In the genomic region with DNA sequence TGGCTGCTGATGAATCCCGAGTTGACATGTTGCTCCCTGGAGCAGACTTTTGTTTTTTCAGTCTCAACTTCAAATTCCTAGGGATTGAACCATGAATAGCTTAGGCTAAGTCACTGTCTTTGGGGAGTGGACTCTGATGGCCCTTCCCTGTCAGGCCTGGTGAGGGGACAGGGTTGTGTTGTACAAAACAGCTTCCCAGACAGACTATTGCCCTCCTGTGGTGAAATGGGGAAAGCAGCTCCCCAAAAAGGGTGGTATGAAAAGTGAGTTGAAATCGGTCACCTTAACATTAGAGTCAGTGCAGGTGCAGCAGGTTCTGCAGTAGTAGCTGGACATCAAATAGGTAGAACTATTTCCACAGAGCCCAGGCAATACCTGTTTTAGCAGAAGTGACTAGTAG, we compare ENCODE assay signal across 14 cellular contexts.
A peak's percentile ranks its signal among the peaks of the same experiment; 100 is the strongest.
DNase-seq lines count a peak whose midpoint lies in the region; ATAC-seq and TF ChIP-seq lines count a peak whose summit lies in the region.
"Had no signal": no experiment of that assay in that cellular context is flagged by ENCODE, and none has a peak within 500 bp of the region (broad histone marks: within the 10 kb centered on the region; RNA-seq: fewer than 3 reads in every experiment).

No MANE protein-coding gene starts in this region.

- H3K27ac ChIP-seq in MM.1S (ENCODE audit: low read length) (no peak overlapping the region), brain microvascular endothelial cell (no peak overlapping the region)
- H3K27ac ChIP-seq: cardiac muscle cell, esophagus muscularis mucosa, left lung, PC-9 had no signal

- no peak overlapping the region for H3K9ac ChIP-seq in MM.1S (ENCODE audit: low read length)

- no peaks in the 10 kb centered on the region for H4K20me1 ChIP-seq in MM.1S (ENCODE audit: insufficient read depth, low read length)

- no peak overlapping the region for H3K4me3 Mint-ChIP-seq in nephron progenitor cell

- no peaks in the 10 kb centered on the region for H3K4me1 Mint-ChIP-seq in nephron progenitor cell

- ATAC-seq in GM21723 (IDR thresholded peaks at IDR 0.05; ENCODE audit: unreplicated experiment) (no peak), HG03342 (IDR thresholded peaks at IDR 0.05; ENCODE audit: unreplicated experiment) (no peak)
- ATAC-seq: HCT116; left lung; stimulated activated naive CD8-positive, alpha-beta T cell treated with anti-CD3 and anti-CD28 coated beads, Interleukin-15, Interleukin-2, amounts not matched to agents 100 U/mL and 50 U/mL, for 24 hours had no signal

- H3K36me3 Mint-ChIP-seq in nephron progenitor cell (ENCODE audit: low read depth), result no peaks in the 10 kb centered on the region

- DNase-seq in NCI-H2081 (lab: John Stamatoyannopoulos, UW) (peak; percentile 7 to 19), NCI-H2081 treated with DMSO at 0.1 percent for 48 hours (lab: John Stamatoyannopoulos, UW) (no peak), MM.1S (peak; percentile 27), brain microvascular endothelial cell (no peak), nephron progenitor cell (peak; percentile 10)
- no peak for DNase-seq in activated CD4-positive, alpha-beta T cell treated with anti-CD3 and anti-CD28 coated beads, Interleukin-2, amount 50 U/mL, for 48 hours
- DNase-seq: left lung; PC-9; stimulated activated naive CD8-positive, alpha-beta T cell treated with anti-CD3 and anti-CD28 coated beads, Interleukin-15, Interleukin-2, amounts not matched to agents 100 U/mL and 50 U/mL, for 24 hours had no signal

- H3K4me1 ChIP-seq in MM.1S (ENCODE audit: low read length), result no peaks in the 10 kb centered on the region
- H3K4me1 ChIP-seq: esophagus muscularis mucosa, left lung had no signal

- H3K36me3 ChIP-seq in MM.1S (replicated peaks; ENCODE audit: insufficient read depth, low read length) (no peaks in the 10 kb centered on the region), brain microvascular endothelial cell (replicated peaks) (no peaks in the 10 kb centered on the region)
- H3K36me3 ChIP-seq: cardiac muscle cell, esophagus muscularis mucosa, left lung had no signal

- TF ChIP-seq CTCF in MM.1S (IDR thresholded peaks at IDR 0.05; ENCODE audit: low read length), result 0 out of 2 replicates have a peak, but pooled peaks have one; percentile 21
- peak; percentile 52 for TF ChIP-seq CTCF in brain microvascular endothelial cell (IDR thresholded peaks at IDR 0.05; ENCODE audit: low read depth, low read length, missing control alignments)
- TF ChIP-seq CTCF in nephron progenitor cell (IDR thresholded peaks at IDR 0.05), result peak; percentile 33

- no peak overlapping the region for H3K4me2 ChIP-seq in MM.1S (ENCODE audit: low read depth, low read length)
- H3K4me2 ChIP-seq: PC-9 had no signal

- H3K9me3 ChIP-seq in MM.1S (replicated peaks; ENCODE audit: insufficient read depth, low read length), result no peaks in the 10 kb centered on the region
- H3K9me3 ChIP-seq: esophagus muscularis mucosa, left lung had no signal

- H3K9me3 Mint-ChIP-seq in nephron progenitor cell, result no peaks in the 10 kb centered on the region

- H3K27me3 Mint-ChIP-seq in nephron progenitor cell (ENCODE audit: low read depth, poor library complexity), result no peaks in the 10 kb centered on the region

- no peaks in the 10 kb centered on the region for H3F3A ChIP-seq in MM.1S (ENCODE audit: insufficient read depth, low read length)

- H3K4me3 ChIP-seq in MM.1S (ENCODE audit: low read length) (no peak overlapping the region), brain microvascular endothelial cell (ENCODE audit: low read depth, low read length) (no peak overlapping the region)
- H3K4me3 ChIP-seq: cardiac muscle cell, esophagus muscularis mucosa, left lung, PC-9 had no signal

- H3K27me3 ChIP-seq in MM.1S (replicated peaks; ENCODE audit: insufficient read depth, low read length) (no peaks in the 10 kb centered on the region), brain microvascular endothelial cell (replicated peaks) (no peaks in the 10 kb centered on the region)
- H3K27me3 ChIP-seq: cardiac muscle cell, esophagus muscularis mucosa, left lung had no signal

- in situ Hi-C loops in brain microvascular endothelial cell (cut with HindIII; ENCODE audit: low pct_ligation_motif_present, low sequenced_read_pairs), result no loop called here

- no peak overlapping the region for H2AFZ ChIP-seq in MM.1S (ENCODE audit: low read length)
- H2AFZ ChIP-seq: PC-9 had no signal

- H3K79me2 ChIP-seq in MM.1S (ENCODE audit: low read length), result no peaks in the 10 kb centered on the region

- no peaks in the 10 kb centered on the region for H3K9me2 ChIP-seq in MM.1S (replicated peaks; ENCODE audit: insufficient read depth, low read length)

- H3K27ac Mint-ChIP-seq in nephron progenitor cell, result no peak overlapping the region

Comparison
In these comparisons a context has a peak if more than half of its experiments do, and no peak if none do; other contexts are left out.
1. DNase-seq: peak in NCI-H2081 (2 of 2), MM.1S (single experiment) and nephron progenitor cell (single experiment); none in NCI-H2081 treated with DMSO at 0.1 percent for 48 hours (single experiment), brain microvascular endothelial cell (single experiment) and activated CD4-positive, alpha-beta T cell treated with anti-CD3 and anti-CD28 coated beads, Interleukin-2, amount 50 U/mL, for 48 hours (0 of 2).
2. Peak in every context shown above with its lines, with median percentiles within 50 percentile points of each other: CTCF ChIP-seq.